ENCODE assay signal across 8 cellular contexts in genomic region chr10:31602541-31603244, GRCh38.
DNase-seq lines count a peak whose midpoint lies in the region; ATAC-seq lines count a peak whose summit lies in the region.

No MANE protein-coding gene starts in this region.

- peak overlapping the region; percentile 75 for H3K4me3 Mint-ChIP-seq in activated T-cell treated with anti-CD3 and anti-CD28 coated beads, Interleukin-2, amount 50 U/mL, for 24 hours
- H3K4me3 Mint-ChIP-seq in dendritic cell treated with granulocyte-macrophage colony-stimulating factor and Interleukin-4, amounts not matched to agents 40 ng/mL and 50 ng/mL, for 4 days = peak overlapping the region; percentile 80
- H3K4me3 Mint-ChIP-seq in stimulated activated naive B cell treated with anti-CD40 and anti-IgM and Interleukin-4, amounts not matched to agents 10 μg/mL and 1 μg/mL and 100 μg/mL, for 72 hours = peak overlapping the region; percentile 85 to 86

- H3K27me3 Mint-ChIP-seq in activated T-cell treated with anti-CD3 and anti-CD28 coated beads, Interleukin-2, amount 50 U/mL, for 24 hours = no peaks in the 10 kb centered on the region
- no peaks in the 10 kb centered on the region for H3K27me3 Mint-ChIP-seq in dendritic cell treated with granulocyte-macrophage colony-stimulating factor and Interleukin-4, amounts not matched to agents 40 ng/mL and 50 ng/mL, for 4 days
- no peaks in the 10 kb centered on the region for H3K27me3 Mint-ChIP-seq in stimulated activated naive B cell treated with anti-CD40 and anti-IgM and Interleukin-4, amounts not matched to agents 10 μg/mL and 1 μg/mL and 100 μg/mL, for 72 hours

- peaks cover 32% of the 10 kb centered on the region for H3K4me1 Mint-ChIP-seq in activated T-cell treated with anti-CD3 and anti-CD28 coated beads, Interleukin-2, amount 50 U/mL, for 24 hours (ENCODE audit: low read depth)
- H3K4me1 Mint-ChIP-seq in dendritic cell treated with granulocyte-macrophage colony-stimulating factor and Interleukin-4, amounts not matched to agents 40 ng/mL and 50 ng/mL, for 4 days (ENCODE audit: low read depth) = peaks cover 34% of the 10 kb centered on the region
- H3K4me1 Mint-ChIP-seq in stimulated activated naive B cell treated with anti-CD40 and anti-IgM and Interleukin-4, amounts not matched to agents 10 μg/mL and 1 μg/mL and 100 μg/mL, for 72 hours = peaks cover 14 to 21% of the 10 kb centered on the region in 2 donors

- intact Hi-C loops in dendritic cell treated with granulocyte-macrophage colony-stimulating factor and Interleukin-4, amounts not matched to agents 40 ng/mL and 50 ng/mL, for 4 days (cut with micrococcal nuclease) = no loop called here

- ATAC-seq in left lobe of liver = peak; percentile 52
- ATAC-seq in stimulated activated naive B cell treated with anti-CD40 and anti-IgM and Interleukin-4, amounts not matched to agents 10 μg/mL and 1 μg/mL and 100 μg/mL, for 72 hours (replicated peaks) = no peak
- no peak for ATAC-seq in GM19023 (IDR thresholded peaks at IDR 0.05; ENCODE audit: unreplicated experiment)

- H3K36me3 Mint-ChIP-seq in activated T-cell treated with anti-CD3 and anti-CD28 coated beads, Interleukin-2, amount 50 U/mL, for 24 hours (ENCODE audit: low read depth) = no peaks in the 10 kb centered on the region
- H3K36me3 Mint-ChIP-seq in dendritic cell treated with granulocyte-macrophage colony-stimulating factor and Interleukin-4, amounts not matched to agents 40 ng/mL and 50 ng/mL, for 4 days (ENCODE audit: low read depth) = no peaks in the 10 kb centered on the region
- no peaks in the 10 kb centered on the region for H3K36me3 Mint-ChIP-seq in stimulated activated naive B cell treated with anti-CD40 and anti-IgM and Interleukin-4, amounts not matched to agents 10 μg/mL and 1 μg/mL and 100 μg/mL, for 72 hours

- no peak for DNase-seq in activated T-cell treated with anti-CD3 and anti-CD28 coated beads, Interleukin-2, amount 50 U/mL, for 24 hours
- DNase-seq in activated T-cell treated with anti-CD3 and anti-CD28 coated beads, Interleukin-2, amount 50 U/mL, for 48 hours = no peak
- DNase-seq in NCI-H69 (lab: John Stamatoyannopoulos, UW) (peak; percentile 89), left lobe of liver (ENCODE audit: low spot score) (peak; percentile 55)
- no peak for DNase-seq in stimulated activated naive B cell treated with anti-CD40 and anti-IgM and Interleukin-4, amounts not matched to agents 10 μg/mL and 1 μg/mL and 100 μg/mL, for 72 hours
- no peak for DNase-seq in activated naive CD4-positive, alpha-beta T cell treated with Interleukin-2 at 50 U/mL for 16 hours

- H3K27ac Mint-ChIP-seq in activated T-cell treated with anti-CD3 and anti-CD28 coated beads, Interleukin-2, amount 50 U/mL, for 24 hours = peak overlapping the region; percentile 10
- peak overlapping the region; percentile 68 for H3K27ac Mint-ChIP-seq in dendritic cell treated with granulocyte-macrophage colony-stimulating factor and Interleukin-4, amounts not matched to agents 40 ng/mL and 50 ng/mL, for 4 days
- H3K27ac Mint-ChIP-seq in stimulated activated naive B cell treated with anti-CD40 and anti-IgM and Interleukin-4, amounts not matched to agents 10 μg/mL and 1 μg/mL and 100 μg/mL, for 72 hours = no peak overlapping the region

- no peaks in the 10 kb centered on the region for H3K9me3 Mint-ChIP-seq in activated T-cell treated with anti-CD3 and anti-CD28 coated beads, Interleukin-2, amount 50 U/mL, for 24 hours
- H3K9me3 Mint-ChIP-seq in dendritic cell treated with granulocyte-macrophage colony-stimulating factor and Interleukin-4, amounts not matched to agents 40 ng/mL and 50 ng/mL, for 4 days = peaks cover 5% of the 10 kb centered on the region
- peaks cover 0 to 4% of the 10 kb centered on the region in 2 donors for H3K9me3 Mint-ChIP-seq in stimulated activated naive B cell treated with anti-CD40 and anti-IgM and Interleukin-4, amounts not matched to agents 10 μg/mL and 1 μg/mL and 100 μg/mL, for 72 hours

Comparison
In these comparisons a context has a peak if more than half of its experiments do, and no peak if none do; other contexts are left out.
1. DNase-seq: peak in NCI-H69 (single experiment) and left lobe of liver (single experiment); none in activated T-cell treated with anti-CD3 and anti-CD28 coated beads, Interleukin-2, amount 50 U/mL, for 24 hours (single experiment), activated T-cell treated with anti-CD3 and anti-CD28 coated beads, Interleukin-2, amount 50 U/mL, for 48 hours (0 of 2), stimulated activated naive B cell treated with anti-CD40 and anti-IgM and Interleukin-4, amounts not matched to agents 10 μg/mL and 1 μg/mL and 100 μg/mL, for 72 hours (single experiment) and activated naive CD4-positive, alpha-beta T cell treated with Interleukin-2 at 50 U/mL for 16 hours (single experiment).
2. Peak in every context shown above with its lines, with median percentiles within 50 percentile points of each other: H3K4me3 Mint-ChIP-seq.